ENCODE assay signal across 11 cellular contexts in genomic region chr5:141822134-141822533, GRCh38. TPM values are rescaled to one million over a fixed set of nuclear protein-coding genes. Genes with fewer than 3 reads are reported as not detected.
DNase-seq lines count a peak whose midpoint lies in the region; ATAC-seq and TF ChIP-seq lines count a peak whose summit lies in the region.
"Had no signal": no experiment of that assay in that cellular context is flagged by ENCODE, and none has a peak within 500 bp of the region (broad histone marks: within the 10 kb centered on the region; RNA-seq: fewer than 3 reads in every experiment).

No MANE protein-coding gene starts in this region.

- no peak overlapping the region for H3K4me3 ChIP-seq in SK-N-MC
- H3K4me3 ChIP-seq in fibroblast of the aortic adventitia (ENCODE audit: low read depth, low read length) = no peak overlapping the region
- H3K4me3 ChIP-seq in gastrocnemius medialis = no peak overlapping the region

- no peak for TF ChIP-seq POLR2A in gastrocnemius medialis (IDR thresholded peaks at IDR 0.05)

- no peak for TF ChIP-seq CTCF in fibroblast of the aortic adventitia (IDR thresholded peaks at IDR 0.05; ENCODE audit: insufficient read depth, low read length)
- no peak for TF ChIP-seq CTCF in gastrocnemius medialis (IDR thresholded peaks at IDR 0.05 in 4 of 5, conservative IDR thresholded peaks at IDR 0.05 in 1 of 5)

- H3K27ac ChIP-seq in SK-N-MC (peak overlapping the region; percentile 80; the same call in 1 of the 2 replicates), gastrocnemius medialis (peak overlapping the region; percentile 50 to 78 (median 56))

- peaks cover 8 to 19% of the 10 kb centered on the region in 2 donors for H3K4me1 ChIP-seq in gastrocnemius medialis

- in situ Hi-C loops in gastrocnemius medialis (cut with MboI; ENCODE audit: low sequenced_read_pairs in 4 of 4) = no loop called here

- intact Hi-C loops in gastrocnemius medialis (cut with DNase I; ENCODE audit: low total_unique reads) = no loop called here

- H3K9ac ChIP-seq in SK-N-MC (ENCODE audit: insufficient read length) = no peak overlapping the region

- ATAC-seq in gastrocnemius medialis (peak; percentile 46 to 69), GM18517 (IDR thresholded peaks at IDR 0.05; ENCODE audit: unreplicated experiment) (no peak), GM18868 (IDR thresholded peaks at IDR 0.05; ENCODE audit: unreplicated experiment) (no peak)

- DNase-seq in EH (ENCODE audit: low read depth) (peak; percentile 73), SK-N-MC (ENCODE audit: low read depth, low spot score) (no peak), fibroblast of the aortic adventitia (ENCODE audit: low read depth) (peak; percentile 78), gastrocnemius medialis (no peak), NCI-H2227 treated with DMSO at 0.1 percent for 48 hours (lab: John Stamatoyannopoulos, UW) (no peak), SK-N-DZ (ENCODE audit: low spot score) (no peak)
- DNase-seq: activated CD4-positive, alpha-beta T cell treated with anti-CD3 and anti-CD28 coated beads, Interleukin-2, amount 50 U/mL, for 48 hours; central memory CD4-positive, alpha-beta T cell; stimulated activated CD4-positive, alpha-beta T cell treated with anti-CD3 and anti-CD28 coated beads, Interleukin-12 subunit alpha, Interleukin-12 subunit beta, amount 100 ng/mL, for 4 hours had no signal

- H3K36me3 ChIP-seq in SK-N-MC (ENCODE audit: insufficient read depth, low read length) (no peaks in the 10 kb centered on the region), gastrocnemius medialis (no peaks in the 10 kb centered on the region)

- peaks cover 0 to 3% (median under 1%) of the 10 kb centered on the region in 3 donors for H3K27me3 ChIP-seq in gastrocnemius medialis

- H3K9me3 ChIP-seq in SK-N-MC (ENCODE audit: low read depth, low read length) = no peaks in the 10 kb centered on the region
- no peaks in the 10 kb centered on the region for H3K9me3 ChIP-seq in gastrocnemius medialis

RNA-seq across cellular contexts. Expression of gene PCDH1, which starts 56.1 kb away (rescaled TPM):
- 0.90 and 3.2 TPM in 2 replicates for total RNA-seq in fibroblast of the aortic adventitia (ENCODE audit: low replicate concordance)
- 10 to 100 TPM; 15.9 to 20.8 (median 18.1) TPM for total RNA-seq in gastrocnemius medialis
- 10.7 and 11.9 TPM in 2 replicates for polyA plus RNA-seq in SK-N-DZ (2014; cell fraction: cytosol; rRNA removed)
- 9.0 and 10.1 TPM in 2 replicates for polyA plus RNA-seq in SK-N-DZ (2014; cell fraction: nucleus; rRNA removed)

Comparison
In these comparisons a context has a peak if more than half of its experiments do, and no peak if none do; other contexts are left out.
1. DNase-seq: peak in EH (single experiment) and fibroblast of the aortic adventitia (single experiment); none in SK-N-MC (single experiment), gastrocnemius medialis (0 of 2), NCI-H2227 treated with DMSO at 0.1 percent for 48 hours (single experiment) and SK-N-DZ (single experiment).
2. ATAC-seq: peak in gastrocnemius medialis (2 of 2); none in GM18517 (single experiment) and GM18868 (single experiment).